Comparison of ENCODE assay signal across 8 cellular contexts in the genomic region with DNA sequence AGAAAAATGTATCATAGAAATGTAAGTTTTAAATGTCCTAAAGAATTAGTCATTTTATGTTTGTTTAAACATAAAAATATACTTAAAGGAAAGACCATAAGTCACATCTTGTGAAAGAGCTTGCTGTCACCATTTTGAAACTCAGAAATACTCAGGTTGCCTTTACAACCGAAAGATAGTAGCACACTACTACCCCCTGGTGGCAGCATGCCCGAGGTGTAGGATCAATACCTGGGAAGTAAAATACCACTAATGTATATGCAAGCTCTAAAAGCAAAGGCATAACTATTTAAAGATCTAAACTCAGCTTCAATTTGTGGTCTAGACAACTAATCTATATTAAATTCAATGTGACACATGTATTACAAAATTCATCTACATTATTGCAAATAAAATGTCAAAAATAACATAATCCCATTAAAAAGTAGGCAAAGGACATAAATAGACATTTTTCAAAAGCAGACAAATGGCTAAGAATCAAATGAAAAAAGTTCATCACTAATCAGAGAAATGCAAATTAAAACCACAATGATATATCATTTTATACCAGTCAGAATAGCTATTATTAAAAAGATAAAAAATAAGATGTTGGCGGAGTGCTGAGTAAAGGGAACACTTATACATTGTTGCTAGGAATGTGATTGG. TPM values are rescaled to one million over a fixed set of nuclear protein-coding genes. Genes with fewer than 3 reads are reported as not detected.
DNase-seq lines count a peak whose midpoint lies in the region; ATAC-seq, FAIRE-seq and TF ChIP-seq lines count a peak whose summit lies in the region.

No MANE protein-coding gene starts in this region.

- no peaks in the 10 kb centered on the region for H3K79me2 ChIP-seq in astrocyte (ENCODE audit: insufficient read depth, low read length)

- H3K36me3 Mint-ChIP-seq in astrocyte (ENCODE audit: low read depth, unreplicated experiment), result no peaks in the 10 kb centered on the region

- no peaks in the 10 kb centered on the region for H4K20me1 ChIP-seq in astrocyte (ENCODE audit: insufficient read depth, low read length)

- FAIRE-seq in astrocyte (lab: Jason Lieb, UNC), result peak; percentile 23

- H3K4me3 Mint-ChIP-seq in astrocyte (ENCODE audit: unreplicated experiment), result no peak overlapping the region

- no peaks in the 10 kb centered on the region for H3K9me3 Mint-ChIP-seq in astrocyte (ENCODE audit: unreplicated experiment)

- no peak overlapping the region for H3K9ac ChIP-seq in astrocyte (ENCODE audit: low read length)

- ATAC-seq in HG02798 (IDR thresholded peaks at IDR 0.05; ENCODE audit: poor library complexity, unreplicated experiment), result peak; percentile 83
- ATAC-seq in GM19023 (IDR thresholded peaks at IDR 0.05; ENCODE audit: unreplicated experiment), result no peak

- no peaks in the 10 kb centered on the region for H3K9me3 ChIP-seq in astrocyte (ENCODE audit: insufficient read depth, low read depth, low read length)

- no peaks in the 10 kb centered on the region for H3K27me3 ChIP-seq in astrocyte (ENCODE audit: insufficient read depth, low read length)

- DNase-seq in NCI-H2029 treated with DMSO at 0.1 percent for 48 hours (lab: John Stamatoyannopoulos, UW) (peak; percentile 56), T-helper 22 cell (ENCODE audit: low read depth) (peak; percentile 57), astrocyte (ENCODE audit: low read depth) (peak; percentile 36), iPS-NIHi11 (ENCODE audit: low spot score) (peak; percentile 73)
- peak; percentile 95 for DNase-seq in stimulated activated CD4-positive, alpha-beta T cell treated with anti-CD3 and anti-CD28 coated beads, Interleukin-15, amount 100 ng/mL, for 24 hours

- no peaks in the 10 kb centered on the region for H3K4me1 ChIP-seq in astrocyte (ENCODE audit: insufficient read depth, low read length)

- H3K4me2 ChIP-seq in astrocyte (ENCODE audit: low read length), result no peak overlapping the region

- H2AFZ ChIP-seq in astrocyte (ENCODE audit: low read depth, low read length), result no peak overlapping the region

- no peaks in the 10 kb centered on the region for H3K36me3 ChIP-seq in astrocyte (ENCODE audit: insufficient read depth, low read length)

- H3K4me1 Mint-ChIP-seq in astrocyte (ENCODE audit: low read depth, unreplicated experiment), result peaks cover 8% of the 10 kb centered on the region

- H3K4me3 ChIP-seq in astrocyte (ENCODE audit: insufficient read depth, low read depth, low read length), result no peak overlapping the region

- no peaks in the 10 kb centered on the region for H3K27me3 Mint-ChIP-seq in astrocyte (ENCODE audit: low read depth, unreplicated experiment)

- TF ChIP-seq CTCF in GM12874 (IDR thresholded peaks at IDR 0.05; ENCODE audit: insufficient read depth, low read depth, low read length), result peak; percentile 54; the same call in 1 of the 2 replicates
- peak; percentile 88 for TF ChIP-seq CTCF in astrocyte (IDR thresholded peaks at IDR 0.05; ENCODE audit: insufficient read depth, low read depth, low read length)

- no peak overlapping the region for H3K27ac Mint-ChIP-seq in astrocyte (ENCODE audit: unreplicated experiment)

- H3K27ac ChIP-seq in astrocyte (ENCODE audit: low read depth, low read length), result no peak overlapping the region

RNA-seq across cellular contexts. Expression of gene FGL2, which starts 47.7 kb away (rescaled TPM):
- not detected in 2 replicates for total RNA-seq in astrocyte

Comparison
In these comparisons a context has a peak if more than half of its experiments do, and no peak if none do; other contexts are left out.
1. DNase-seq: peak in every context shown above with its lines; median percentile 95 in stimulated activated CD4-positive, alpha-beta T cell treated with anti-CD3 and anti-CD28 coated beads, Interleukin-15, amount 100 ng/mL, for 24 hours; 73 in iPS-NIHi11; 57 in T-helper 22 cell; 56 in NCI-H2029 treated with DMSO at 0.1 percent for 48 hours; 36 in astrocyte.